Comparison of ENCODE assay signal across 17 cellular contexts in the genomic region with DNA sequence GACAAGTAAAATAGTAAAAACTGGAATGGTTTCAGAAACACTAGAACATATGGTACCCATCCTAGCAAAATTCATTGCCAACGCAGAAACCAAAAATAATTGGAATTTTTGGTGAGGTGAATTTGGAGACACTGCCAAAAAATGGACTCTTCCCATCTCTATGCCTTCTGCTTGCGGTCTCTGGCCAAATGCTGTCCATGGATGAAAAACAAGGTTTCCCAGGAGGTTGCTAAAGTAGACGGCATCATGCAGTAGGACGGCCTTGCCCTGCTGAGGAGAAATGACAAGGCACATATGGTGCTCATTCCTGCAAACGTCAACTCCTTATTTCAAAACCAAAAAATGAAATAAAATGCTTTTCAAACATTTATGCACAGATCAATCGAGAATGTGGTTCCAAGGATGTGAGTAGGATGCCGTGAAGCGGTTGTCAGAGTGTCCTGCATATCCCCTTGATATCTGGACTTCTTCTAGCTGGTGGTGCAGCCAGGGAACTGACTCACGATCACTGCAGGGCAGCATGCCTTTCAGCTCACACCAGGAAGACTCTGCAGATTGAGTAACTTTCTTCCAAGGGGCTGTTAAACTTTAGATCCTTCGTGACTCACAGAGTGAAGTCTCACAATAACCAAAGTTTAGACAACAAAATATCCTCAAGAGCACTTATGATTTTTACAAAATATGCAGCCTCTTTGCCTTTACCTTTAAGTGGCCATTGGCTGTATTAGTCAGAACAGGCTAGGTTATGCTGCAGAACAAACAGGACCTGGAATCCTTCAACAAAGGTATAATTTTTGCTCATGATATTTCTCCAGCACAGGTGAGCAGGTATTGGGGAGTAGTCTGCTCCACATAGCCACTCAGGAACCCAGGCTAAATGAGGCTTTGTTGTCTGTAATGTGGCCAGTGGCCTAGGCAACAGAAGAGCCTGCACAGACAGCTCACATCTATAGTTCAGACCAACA.
DNase-seq lines count a peak whose midpoint lies in the region; ATAC-seq and TF ChIP-seq lines count a peak whose summit lies in the region.
"Had no signal": no experiment of that assay in that cellular context is flagged by ENCODE, and none has a peak within 500 bp of the region (broad histone marks: within the 10 kb centered on the region; RNA-seq: fewer than 3 reads in every experiment).

No MANE protein-coding gene starts in this region.

- H3K27ac ChIP-seq in RWPE2 (ENCODE audit: poor library complexity, severe bottlenecking) (peak overlapping the region; percentile 14), lower lobe of right lung (no peak overlapping the region)
- H3K27ac ChIP-seq: suprapubic skin, VCaP had no signal

- H3K4me1 ChIP-seq in RWPE2 (ENCODE audit: insufficient read depth, poor library complexity, severe bottlenecking) = peaks cover 15% of the 10 kb centered on the region
- H3K4me1 ChIP-seq in lower lobe of right lung = no peaks in the 10 kb centered on the region

- H3K4me3 ChIP-seq in RWPE2 (ENCODE audit: severe bottlenecking) (no peak overlapping the region), epithelial cell of esophagus (ENCODE audit: low read length) (no peak overlapping the region), skeletal muscle cell (ENCODE audit: low read depth, low read length) (no peak overlapping the region), lower lobe of right lung (no peak overlapping the region)
- H3K4me3 ChIP-seq: skin epidermis, suprapubic skin had no signal

- intact Hi-C loops in lower lobe of right lung (cut with DNase I) = no loop called here

- TF ChIP-seq CTCF in RWPE2 (IDR thresholded peaks at IDR 0.05; ENCODE audit: poor library complexity, severe bottlenecking) = no peak
- no peak for TF ChIP-seq CTCF in epithelial cell of esophagus (IDR thresholded peaks at IDR 0.05; ENCODE audit: insufficient read depth, low read depth, low read length, missing control alignments)
- no peak for TF ChIP-seq CTCF in lower lobe of right lung (IDR thresholded peaks at IDR 0.05)

- H3K36me3 ChIP-seq in RWPE2 (ENCODE audit: low read depth) (no peaks in the 10 kb centered on the region), lower lobe of right lung (no peaks in the 10 kb centered on the region)
- H3K36me3 ChIP-seq: suprapubic skin had no signal

- ATAC-seq in RWPE2 (ENCODE audit: low read depth) (peak; percentile 13; the same call in 1 of the 3 replicates), HG03354 (IDR thresholded peaks at IDR 0.05; ENCODE audit: poor library complexity, severe bottlenecking, unreplicated experiment) (no peak), HG03108 (IDR thresholded peaks at IDR 0.05; ENCODE audit: unreplicated experiment) (no peak), lower lobe of right lung (no peak)
- ATAC-seq: left ventricle myocardium superior had no signal

- H3K27me3 ChIP-seq in RWPE2 (ENCODE audit: insufficient read depth, poor library complexity, severe bottlenecking) (no peaks in the 10 kb centered on the region), lower lobe of right lung (ENCODE audit: low read depth) (no peaks in the 10 kb centered on the region)
- H3K27me3 ChIP-seq: suprapubic skin had no signal

- DNase-seq in GM04503 (ENCODE audit: low read depth) (peak; percentile 96), RWPE2 (ENCODE audit: low spot score) (no peak), epithelial cell of esophagus (ENCODE audit: low read depth) (peak; percentile 78), skeletal muscle cell (ENCODE audit: low read depth) (peak; percentile 52), NCI-H2227 (lab: John Stamatoyannopoulos, UW; ENCODE audit: unreplicated experiment) (no peak), lower lobe of right lung (no peak)
- DNase-seq: activated CD8-positive, alpha-beta memory T cell treated with anti-CD3 and anti-CD28 coated beads, Interleukin-2, amount 50 U/mL, for 4 hours; COR-L47; Karpas-422; left ventricle myocardium superior; NCI-H2081 treated with DMSO at 0.1 percent for 48 hours; SK-N-SH had no signal

- H3K9me3 ChIP-seq in RWPE2 (ENCODE audit: severe bottlenecking) = no peaks in the 10 kb centered on the region
- H3K9me3 ChIP-seq in lower lobe of right lung = no peaks in the 10 kb centered on the region
- H3K9me3 ChIP-seq: suprapubic skin had no signal

Comparison
In these comparisons a context has a peak if more than half of its experiments do, and no peak if none do; other contexts are left out.
1. DNase-seq: peak in GM04503 (single experiment), epithelial cell of esophagus (single experiment) and skeletal muscle cell (single experiment); none in RWPE2 (single experiment), NCI-H2227 (single experiment) and lower lobe of right lung (single experiment).